Comparison of ENCODE assay signal across 12 cellular contexts in genomic region chr2:95053543-95053942, GRCh38. TPM values are rescaled to one million over a fixed set of nuclear protein-coding genes. Genes with fewer than 3 reads are reported as not detected.
DNase-seq lines count a peak whose midpoint lies in the region; ATAC-seq, FAIRE-seq and TF ChIP-seq lines count a peak whose summit lies in the region.
"Had no signal": no experiment of that assay in that cellular context is flagged by ENCODE, and none has a peak within 500 bp of the region (broad histone marks: within the 10 kb centered on the region; RNA-seq: fewer than 3 reads in every experiment).

No MANE protein-coding gene starts in this region.

- H3K27me3 Mint-ChIP-seq in activated T-helper 2 cell treated with anti-CD3 and anti-CD28 coated beads, Interferon-gamma antibody, Interleukin-2, Interleukin-4, amounts not matched to agents 10 μg/mL and 5 μg/mL and 100 μg/mL, durations not matched to agents 14 hours and 24 hours and 36 hours (ENCODE audit: low read depth): no peaks in the 10 kb centered on the region

- peak; percentile 37 for DNase-seq in DMS 273 (lab: John Stamatoyannopoulos, UW; ENCODE audit: unreplicated experiment)
- DNase-seq in DMS 273 treated with DMSO at 0.1 percent for 48 hours (lab: John Stamatoyannopoulos, UW): no peak
- no peak for DNase-seq in activated T-helper 2 cell treated with anti-CD3 and anti-CD28 coated beads, Interferon-gamma antibody, Interleukin-2, Interleukin-4, amounts not matched to agents 10 μg/mL and 5 μg/mL and 100 μg/mL, durations not matched to agents 14 hours and 24 hours and 36 hours (ENCODE audit: low spot score)
- DNase-seq in GM12892 (ENCODE audit: insufficient read length): no peak
- no peak for DNase-seq in HuH-7 (ENCODE audit: low spot score)
- DNase-seq: 8988T, NCI-H446 treated with DMSO at 0.1 percent for 48 hours had no signal

- TF ChIP-seq POLR2A in GM12892 (IDR thresholded peaks at IDR 0.05; ENCODE audit: low read depth, low read length): no peak

- H3K4me1 Mint-ChIP-seq in activated T-helper 2 cell treated with anti-CD3 and anti-CD28 coated beads, Interferon-gamma antibody, Interleukin-2, Interleukin-4, amounts not matched to agents 10 μg/mL and 5 μg/mL and 100 μg/mL, durations not matched to agents 14 hours and 24 hours and 36 hours (ENCODE audit: low read depth): peaks cover 46% of the 10 kb centered on the region

- intact Hi-C loops in activated T-helper 2 cell treated with anti-CD3 and anti-CD28 coated beads, Interferon-gamma antibody, Interleukin-2, Interleukin-4, amounts not matched to agents 10 μg/mL and 5 μg/mL and 100 μg/mL, durations not matched to agents 14 hours and 24 hours and 36 hours (cut with micrococcal nuclease): no loop called here

- H3K4me3 Mint-ChIP-seq in activated T-helper 2 cell treated with anti-CD3 and anti-CD28 coated beads, Interferon-gamma antibody, Interleukin-2, Interleukin-4, amounts not matched to agents 10 μg/mL and 5 μg/mL and 100 μg/mL, durations not matched to agents 14 hours and 24 hours and 36 hours (ENCODE audit: low read depth): no peak overlapping the region

- H3K36me3 ChIP-seq in mucosa of stomach (ENCODE audit: control insufficient read depth, insufficient read depth, low read length): no peaks in the 10 kb centered on the region

- FAIRE-seq in GM12892 (lab: Jason Lieb, UNC): no peak
- FAIRE-seq: endothelial cell of umbilical vein, islet of Langerhans had no signal

- H3K36me3 Mint-ChIP-seq in activated T-helper 2 cell treated with anti-CD3 and anti-CD28 coated beads, Interferon-gamma antibody, Interleukin-2, Interleukin-4, amounts not matched to agents 10 μg/mL and 5 μg/mL and 100 μg/mL, durations not matched to agents 14 hours and 24 hours and 36 hours (ENCODE audit: low read depth): peaks cover 55% of the 10 kb centered on the region

- ATAC-seq in GM21381 (IDR thresholded peaks at IDR 0.05; ENCODE audit: unreplicated experiment): no peak

- H3K9me3 Mint-ChIP-seq in activated T-helper 2 cell treated with anti-CD3 and anti-CD28 coated beads, Interferon-gamma antibody, Interleukin-2, Interleukin-4, amounts not matched to agents 10 μg/mL and 5 μg/mL and 100 μg/mL, durations not matched to agents 14 hours and 24 hours and 36 hours: no peaks in the 10 kb centered on the region

- H3K9me3 ChIP-seq in mucosa of stomach (ENCODE audit: control insufficient read depth, low read length): no peaks in the 10 kb centered on the region

- peaks cover 34% of the 10 kb centered on the region for H3K27me3 ChIP-seq in mucosa of stomach (ENCODE audit: control insufficient read depth, insufficient read depth, low read length)

- H3K4me1 ChIP-seq in mucosa of stomach (ENCODE audit: control insufficient read depth, insufficient read depth, low read length): peaks cover 16% of the 10 kb centered on the region

- TF ChIP-seq CTCF in GM12873 (IDR thresholded peaks at IDR 0.05; ENCODE audit: insufficient read depth, low read depth, low read length, missing control alignments): peak; percentile 53

- H3K9ac ChIP-seq in mucosa of stomach (ENCODE audit: low read length): peak overlapping the region; percentile 22

- H3K27ac Mint-ChIP-seq in activated T-helper 2 cell treated with anti-CD3 and anti-CD28 coated beads, Interferon-gamma antibody, Interleukin-2, Interleukin-4, amounts not matched to agents 10 μg/mL and 5 μg/mL and 100 μg/mL, durations not matched to agents 14 hours and 24 hours and 36 hours: peak overlapping the region; percentile 36

- H3K4me3 ChIP-seq in mucosa of stomach (ENCODE audit: low read length): no peak overlapping the region

RNA-seq across cellular contexts. Expression of gene MAL, which starts 28.0 kb away (rescaled TPM):
- 101 and 117 TPM in 2 replicates for total RNA-seq in activated T-helper 2 cell treated with anti-CD3 and anti-CD28 coated beads, Interferon-gamma antibody, Interleukin-2, Interleukin-4, amounts not matched to agents 10 μg/mL and 5 μg/mL and 100 μg/mL, durations not matched to agents 14 hours and 24 hours and 36 hours
- polyA plus RNA-seq in GM12892 (2012; ENCODE audit: missing spikeins): 9.1 TPM
- total RNA-seq: endothelial cell of umbilical vein had no signal
- polyA plus RNA-seq: endothelial cell of umbilical vein had no signal
